In the genomic region with DNA sequence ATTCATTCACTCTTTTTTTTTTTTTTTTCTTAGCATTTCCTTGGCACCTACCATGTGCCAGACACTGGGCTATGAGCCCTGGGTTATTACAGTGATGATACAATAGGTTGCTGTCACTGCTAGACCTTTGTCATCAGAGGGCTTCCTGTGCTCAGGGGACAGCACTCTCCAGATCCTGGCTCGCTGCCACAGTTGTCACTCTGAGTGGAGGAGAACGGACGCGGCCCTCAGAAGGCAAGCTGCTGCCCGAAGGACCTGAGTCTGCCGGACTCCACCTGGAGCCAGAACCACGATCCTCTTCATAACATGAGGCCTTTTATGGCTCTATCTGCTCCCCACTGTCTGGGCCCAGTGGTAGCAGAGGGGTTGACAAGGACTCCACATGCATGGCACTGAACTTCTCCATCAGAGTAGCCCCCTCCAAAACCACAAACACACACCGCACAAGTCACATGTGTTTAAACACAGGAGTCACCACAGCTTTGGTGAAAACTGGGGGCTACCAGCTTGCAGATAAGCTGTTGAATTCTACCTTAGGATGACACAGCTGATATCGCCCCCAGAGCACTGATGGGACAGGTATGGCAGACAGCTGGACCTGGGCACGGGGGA, we compare ENCODE assay signal across 8 cellular contexts.
A peak's percentile ranks its signal among the peaks of the same experiment; 100 is the strongest.
DNase-seq lines count a peak whose midpoint lies in the region; ATAC-seq and TF ChIP-seq lines count a peak whose summit lies in the region.

No MANE protein-coding gene starts in this region.

- no peak for TF ChIP-seq CTCF in GM13977 (IDR thresholded peaks at IDR 0.05; ENCODE audit: extremely low read depth, insufficient read depth, missing control alignments)

- no peak for ATAC-seq in HG03108 (IDR thresholded peaks at IDR 0.05; ENCODE audit: unreplicated experiment)

- DNase-seq in DMS153 treated with DMSO at 0.1 percent for 48 hours (lab: John Stamatoyannopoulos, UW; ENCODE audit: unreplicated experiment): peak; percentile 86
- peak; percentile 64 for DNase-seq in SHP77 treated with DMSO at 0.1 percent for 48 hours (lab: John Stamatoyannopoulos, UW)
- DNase-seq in activated gamma-delta T cell treated with Interleukin-2 at 50 U/mL for 16 hours: peak; percentile 73
- peak; percentile 67 for DNase-seq in stimulated activated CD4-positive, alpha-beta T cell treated with anti-CD3 and anti-CD28 coated beads, Interleukin-15, amount 100 ng/mL, for 24 hours
- DNase-seq in GM13977 (ENCODE audit: low spot score): no peak
- DNase-seq in NCI-H446 (lab: John Stamatoyannopoulos, UW): no peak
- DNase-seq in HuH-7 (ENCODE audit: low spot score): no peak

- in situ Hi-C loops in GM13977 (cut with MboI; ENCODE audit: low pct_unique_long_range_greater_than_20kb, low sequenced_read_pairs, unreplicated experiment): no loop called here

Comparison
In these comparisons a context has a peak if more than half of its experiments do, and no peak if none do; other contexts are left out.
1. DNase-seq: peak in DMS153 treated with DMSO at 0.1 percent for 48 hours (single experiment), SHP77 treated with DMSO at 0.1 percent for 48 hours (single experiment), activated gamma-delta T cell treated with Interleukin-2 at 50 U/mL for 16 hours (single experiment) and stimulated activated CD4-positive, alpha-beta T cell treated with anti-CD3 and anti-CD28 coated beads, Interleukin-15, amount 100 ng/mL, for 24 hours (single experiment); none in GM13977 (single experiment), NCI-H446 (0 of 2) and HuH-7 (single experiment).